24 cellular contexts compared by ENCODE assay signal in the genomic region with DNA sequence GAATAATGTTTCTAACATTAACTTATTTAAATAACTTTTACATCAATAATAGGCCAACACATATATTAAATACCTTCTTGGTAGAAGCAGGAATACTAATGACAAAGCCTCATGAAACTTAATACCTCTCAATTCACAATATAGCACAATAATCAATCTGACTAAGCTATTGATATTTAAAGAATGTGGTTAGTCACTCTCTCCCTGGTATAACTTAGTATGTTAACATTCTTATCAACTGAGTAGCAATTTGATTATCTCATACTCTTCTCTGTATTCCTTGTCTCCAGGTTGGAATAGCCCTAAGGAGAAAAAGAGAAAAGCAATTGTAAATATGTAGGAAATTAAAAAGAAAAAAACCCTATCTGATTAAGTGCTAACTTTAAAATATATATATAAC. TPM values are rescaled to one million over a fixed set of nuclear protein-coding genes. Genes with fewer than 3 reads are reported as not detected.
DNase-seq lines count a peak whose midpoint lies in the region; ATAC-seq and TF ChIP-seq lines count a peak whose summit lies in the region.
"Had no signal": no experiment of that assay in that cellular context is flagged by ENCODE, and none has a peak within 500 bp of the region (broad histone marks: within the 10 kb centered on the region; RNA-seq: fewer than 3 reads in every experiment).

No MANE protein-coding gene starts in this region.

- dilution Hi-C loops in mammary epithelial cell (cut with HindIII; ENCODE audit: low sequenced_read_pairs), result no loop called here

- intact Hi-C loops in mammary epithelial cell (cut with micrococcal nuclease), result no loop called here
- intact Hi-C loops in MCF 10A (cut with micrococcal nuclease), result no loop called here

- no peaks in the 10 kb centered on the region for H3K9me3 Mint-ChIP-seq in MCF 10A (ENCODE audit: unreplicated experiment)
- H3K9me3 Mint-ChIP-seq: activated CD4-positive, alpha-beta memory T cell treated with anti-CD3 and anti-CD28 coated beads for 36 hours; GM23338; naive thymus-derived CD4-positive, alpha-beta T cell; stimulated activated naive CD8-positive, alpha-beta T cell treated with anti-CD3 and anti-CD28 coated beads, Interleukin-15, Interleukin-2, amounts not matched to agents 100 ng/mL and 50 ng/mL, for 24 hours had no signal

- peaks cover 6% of the 10 kb centered on the region for H3K36me3 Mint-ChIP-seq in MCF 10A (ENCODE audit: insufficient read depth, unreplicated experiment)
- H3K36me3 Mint-ChIP-seq: activated CD4-positive, alpha-beta memory T cell treated with anti-CD3 and anti-CD28 coated beads for 36 hours had no signal

- DNase-seq in mammary epithelial cell (peak; percentile 17), MCF 10A (ENCODE audit: unreplicated experiment) (no peak), SK-N-SH (no peak), fibroblast of mammary gland (ENCODE audit: low read depth) (peak; percentile 36), hippocampal formation (lab: John Stamatoyannopoulos, UW) (no peak), NCI-H526 (lab: John Stamatoyannopoulos, UW) (no peak)
- DNase-seq in effector CD8-positive, alpha-beta T cell (lab: John Stamatoyannopoulos, UW), result no peak
- DNase-seq: activated CD4-positive, alpha-beta memory T cell treated with anti-CD3 and anti-CD28 coated beads for 36 hours; activated CD4-positive, CD25-positive, alpha-beta regulatory T cell; activated gamma-delta T cell treated with Interleukin-2 at 50 U/mL for 16 hours; activated T-cell treated with anti-CD3 and anti-CD28 coated beads for 4 hours; central memory CD4-positive, alpha-beta T cell; COR-L47; erythroblast; MG63; naive thymus-derived CD4-positive, alpha-beta T cell; NCI-H1417 treated with DMSO at 0.1 percent for 48 hours; NCI-H526 treated with DMSO at 0.1 percent for 48 hours; T-helper 9 cell had no signal

- no peak for TF ChIP-seq EP300 in SK-N-SH (IDR thresholded peaks at IDR 0.05; ENCODE audit: borderline replicate concordance in 1 of 2, low read depth in 1 of 2, low read length in 1 of 2)

- H3K27me3 ChIP-seq in mammary epithelial cell (ENCODE audit: insufficient read depth, low read length), result no peaks in the 10 kb centered on the region
- H3K27me3 ChIP-seq in SK-N-SH (ENCODE audit: insufficient read depth), result no peaks in the 10 kb centered on the region
- H3K27me3 ChIP-seq: MG63, tibial nerve had no signal

- BruUV-seq in mammary epithelial cell (replicated peaks; lab: Mats Ljungman, UMichigan), result no TSS peak
- no TSS peak for BruUV-seq in MCF 10A (replicated peaks; lab: Mats Ljungman, UMichigan)

- CTCF ChIA-PET in mammary epithelial cell (lab: Charles Lee; ENCODE audit: low non-redundant PET) (no interaction called here), MCF 10A (lab: Yijun Ruan, JAX) (interaction anchor here (1.2 kb wide), 1 partner anchor 308 kb away, joined by 3 read pairs; no protein-coding TSS in a partner anchor), SK-N-SH (lab: Yijun Ruan, JAX) (interaction anchor here (1.4 kb wide), 1 partner anchor 170 kb away, joined by 3 read pairs; no protein-coding TSS in a partner anchor)

- H3K9me2 ChIP-seq in SK-N-SH, result no peaks in the 10 kb centered on the region

- H3K79me2 ChIP-seq in mammary epithelial cell (ENCODE audit: insufficient read depth, low read length) (peaks cover 3% of the 10 kb centered on the region), SK-N-SH (ENCODE audit: insufficient read depth) (peaks cover under 1% of the 10 kb centered on the region; the same call in 1 of the 2 replicates)

- H3K4me1 ChIP-seq in mammary epithelial cell (ENCODE audit: insufficient read depth, low read length) (peaks cover 4% of the 10 kb centered on the region), SK-N-SH (ENCODE audit: control insufficient read depth in 1 of 2, insufficient read depth in 2 of 2, low read depth in 1 of 2, low read length in 1 of 2) (peaks cover 0 to 2% of the 10 kb centered on the region in 2 experiments; a peak in 2 of 4 replicates)

- no peak for TF ChIP-seq CTCF in mammary epithelial cell (conservative IDR thresholded peaks at IDR 0.05 in 1 of 2, IDR thresholded peaks at IDR 0.05 in 1 of 2; ENCODE audit: extremely low read depth in 1 of 2, insufficient read depth in 1 of 2, low read depth in 1 of 2, low read length in 2 of 2)
- no peak for TF ChIP-seq CTCF in MCF 10A (IDR thresholded peaks at IDR 0.05; ENCODE audit: unreplicated experiment)
- no peak for TF ChIP-seq CTCF in SK-N-SH (IDR thresholded peaks at IDR 0.05)
- TF ChIP-seq CTCF in fibroblast of mammary gland (conservative IDR thresholded peaks at IDR 0.05; ENCODE audit: control insufficient read depth, insufficient read depth, low read depth, low read length), result no peak

- in situ Hi-C loops in mammary epithelial cell (cut with MboI; ENCODE audit: low sequenced_read_pairs in 2 of 2), result no loop called here

- H3K4me2 ChIP-seq in mammary epithelial cell (ENCODE audit: insufficient read depth, low read depth, low read length) (no peak overlapping the region), SK-N-SH (no peak overlapping the region)
- H3K4me2 ChIP-seq: GM23338 had no signal

- no peak overlapping the region for H3K4me3 ChIP-seq in mammary epithelial cell (replicated peaks in 1 of 3; ENCODE audit: insufficient read depth in 1 of 3, low read depth in 2 of 3, low read length in 3 of 3)
- H3K4me3 ChIP-seq in SK-N-SH (ENCODE audit: low read depth in 2 of 2, low read length in 1 of 2), result no peak overlapping the region
- H3K4me3 ChIP-seq in fibroblast of mammary gland (ENCODE audit: control insufficient read depth, low read depth, low read length), result no peak overlapping the region
- H3K4me3 ChIP-seq: GM23338, MG63, tibial nerve had no signal

- H3K27me3 Mint-ChIP-seq in MCF 10A (ENCODE audit: insufficient read depth, unreplicated experiment), result no peaks in the 10 kb centered on the region
- H3K27me3 Mint-ChIP-seq: activated CD4-positive, alpha-beta memory T cell treated with anti-CD3 and anti-CD28 coated beads for 36 hours; stimulated activated naive CD8-positive, alpha-beta T cell treated with anti-CD3 and anti-CD28 coated beads, Interleukin-15, Interleukin-2, amounts not matched to agents 100 ng/mL and 50 ng/mL, for 24 hours had no signal

- H3K9ac ChIP-seq in mammary epithelial cell (ENCODE audit: insufficient read depth, low read length), result no peak overlapping the region
- no peak overlapping the region for H3K9ac ChIP-seq in SK-N-SH

- ATAC-seq in GM18517 (IDR thresholded peaks at IDR 0.05; ENCODE audit: unreplicated experiment), result no peak
- ATAC-seq: GM23338; naive thymus-derived CD4-positive, alpha-beta T cell had no signal

- H3K4me3 Mint-ChIP-seq in MCF 10A (ENCODE audit: unreplicated experiment), result no peak overlapping the region
- H3K4me3 Mint-ChIP-seq: activated CD4-positive, alpha-beta memory T cell treated with anti-CD3 and anti-CD28 coated beads for 36 hours; GM23338; naive thymus-derived CD4-positive, alpha-beta T cell; stimulated activated naive CD8-positive, alpha-beta T cell treated with anti-CD3 and anti-CD28 coated beads, Interleukin-15, Interleukin-2, amounts not matched to agents 100 ng/mL and 50 ng/mL, for 24 hours had no signal

- TF ChIP-seq RAD21 in SK-N-SH (IDR thresholded peaks at IDR 0.05; ENCODE audit: low read length), result no peak

- no peaks in the 10 kb centered on the region for H3K4me1 Mint-ChIP-seq in MCF 10A (ENCODE audit: insufficient read depth, unreplicated experiment)

- POLR2A ChIA-PET in MCF 10A (lab: Yijun Ruan, JAX) (no interaction called here), SK-N-SH (lab: Yijun Ruan, JAX) (no interaction called here)

- peaks cover 12% of the 10 kb centered on the region for H3F3A ChIP-seq in SK-N-SH (replicated peaks; ENCODE audit: insufficient read depth)

- no peak overlapping the region for H2AFZ ChIP-seq in mammary epithelial cell (ENCODE audit: low read depth, low read length)
- no peak overlapping the region for H2AFZ ChIP-seq in SK-N-SH (ENCODE audit: low read depth)
- H2AFZ ChIP-seq: GM23338 had no signal

- H3K27ac Mint-ChIP-seq in MCF 10A (ENCODE audit: low read depth, unreplicated experiment), result no peak overlapping the region
- H3K27ac Mint-ChIP-seq: activated CD4-positive, alpha-beta memory T cell treated with anti-CD3 and anti-CD28 coated beads for 36 hours; GM23338; naive thymus-derived CD4-positive, alpha-beta T cell; stimulated activated naive CD8-positive, alpha-beta T cell treated with anti-CD3 and anti-CD28 coated beads, Interleukin-15, Interleukin-2, amounts not matched to agents 100 ng/mL and 50 ng/mL, for 24 hours had no signal

- peaks cover 3% of the 10 kb centered on the region for H3K36me3 ChIP-seq in mammary epithelial cell (ENCODE audit: insufficient read depth, low read length)
- H3K36me3 ChIP-seq in SK-N-SH (replicated peaks in 1 of 2; ENCODE audit: control insufficient read depth in 1 of 2, insufficient read depth in 2 of 2, low read length in 1 of 2), result peaks cover 31 to 38% of the 10 kb centered on the region in 2 experiments
- H3K36me3 ChIP-seq: MG63 had no signal

- H4K20me1 ChIP-seq in mammary epithelial cell (ENCODE audit: insufficient read depth, low read length) (no peaks in the 10 kb centered on the region), SK-N-SH (ENCODE audit: insufficient read depth) (no peaks in the 10 kb centered on the region)

- H3K9me3 ChIP-seq in mammary epithelial cell (replicated peaks; ENCODE audit: insufficient read depth, low read length) (no peaks in the 10 kb centered on the region), SK-N-SH (no peaks in the 10 kb centered on the region)
- H3K9me3 ChIP-seq: MG63, tibial nerve had no signal

- H3K27ac ChIP-seq in mammary epithelial cell (ENCODE audit: insufficient read depth, low read depth, low read length), result no peak overlapping the region
- H3K27ac ChIP-seq in SK-N-SH (ENCODE audit: low read depth in 2 of 2, low read length in 1 of 2), result peak overlapping the region in 1 of 2 experiments; percentile 14; a peak in 1 of 4 replicates
- H3K27ac ChIP-seq: 22Rv1, tibial nerve had no signal

TF ChIP-seq in SK-N-SH, 30 proteins besides CTCF, POLR2A, EP300 and RAD21 (continues in another document):
- TF ChIP-seq JUND (IDR thresholded peaks at IDR 0.05) (peak; percentile 27; the same call in 1 of the 2 replicates), RFX5 (IDR thresholded peaks at IDR 0.05; ENCODE audit: low read length) (no peak), TAF1 (IDR thresholded peaks at IDR 0.05; ENCODE audit: borderline replicate concordance, low read depth, low read length) (no peak), FOSL2 (IDR thresholded peaks at IDR 0.05; ENCODE audit: borderline replicate concordance, low read depth) (peak; percentile 48; the same call in 1 of the 2 replicates)

RNA-seq across cellular contexts. Expression of gene PGGT1B, which starts 4.9 kb away (rescaled TPM):
- total RNA-seq in mammary epithelial cell, result 10 to 100 TPM; 22.7 to 41.5 TPM
- 2.1 TPM for polyA plus RNA-seq in mammary epithelial cell
- polyA minus RNA-seq in mammary epithelial cell, result 25.6 TPM
- 43.9 and 48.5 TPM in 2 replicates for total RNA-seq in MCF 10A (2022)
- 0.69 and 0.99 TPM in 2 replicates for polyA plus RNA-seq in SK-N-SH (2012; rRNA removed)
- polyA plus RNA-seq in SK-N-SH (2012; cell fraction: cytosol; rRNA removed), result 1.1 and 1.4 TPM in 2 replicates
- 0.48 and 1.8 TPM in 2 replicates for polyA plus RNA-seq in SK-N-SH (2012; cell fraction: nucleus; rRNA removed)

RNA-seq across cellular contexts. Expression of gene CCDC112, which starts 28.8 kb away (rescaled TPM):
- total RNA-seq in mammary epithelial cell (1 to 10 TPM; 3.9 to 4.3 TPM), MCF 10A (2022) (10.3 and 10.7 TPM in 2 replicates)
- polyA plus RNA-seq in mammary epithelial cell (1.9 TPM), SK-N-SH (2012; rRNA removed) (2.3 and 2.4 TPM in 2 replicates)
- polyA minus RNA-seq in mammary epithelial cell, result not detected
- polyA plus RNA-seq in SK-N-SH (2012; cell fraction: cytosol; rRNA removed), result 2.9 and 4.3 TPM in 2 replicates
- 1.9 and 2.3 TPM in 2 replicates for polyA plus RNA-seq in SK-N-SH (2012; cell fraction: nucleus; rRNA removed)

Comparison
In these comparisons a context has a peak if more than half of its experiments do, and no peak if none do; other contexts are left out.
1. DNase-seq: peak in mammary epithelial cell (single experiment) and fibroblast of mammary gland (single experiment); none in MCF 10A (single experiment), SK-N-SH (single experiment), effector CD8-positive, alpha-beta T cell (single experiment), hippocampal formation (0 of 2) and NCI-H526 (0 of 2).